13 cellular contexts compared by ENCODE assay signal in genomic region chr7:98618786-98619185, GRCh38. TPM values are rescaled to one million over a fixed set of nuclear protein-coding genes. Genes with fewer than 3 reads are reported as not detected.
DNase-seq lines count a peak whose midpoint lies in the region; ATAC-seq and TF ChIP-seq lines count a peak whose summit lies in the region.
"Had no signal": no experiment of that assay in that cellular context is flagged by ENCODE, and none has a peak within 500 bp of the region (broad histone marks: within the 10 kb centered on the region; RNA-seq: fewer than 3 reads in every experiment).

No MANE protein-coding gene starts in this region.

- H3K9me3 Mint-ChIP-seq in chondrocyte (ENCODE audit: low read depth), result no peaks in the 10 kb centered on the region
- no peaks in the 10 kb centered on the region for H3K9me3 Mint-ChIP-seq in neural progenitor cell
- H3K9me3 Mint-ChIP-seq in activated T-helper 2 cell treated with anti-CD3 and anti-CD28 coated beads, Interferon-gamma antibody, Interleukin-2, Interleukin-4, amounts not matched to agents 10 μg/mL and 5 μg/mL and 100 μg/mL, durations not matched to agents 14 hours and 24 hours and 36 hours, result no peaks in the 10 kb centered on the region
- H3K9me3 Mint-ChIP-seq: activated T-helper 17 cell treated with anti-CD3 and anti-CD28 coated beads, Interleukin-2, amount 50 U/mL, for 72 hours had no signal

- H3K4me2 ChIP-seq in GM23248 (ENCODE audit: unreplicated experiment) (no peak overlapping the region), MM.1S (ENCODE audit: low read depth, low read length) (0 out of 2 replicates have a peak overlapping the region, but pooled peaks have one; percentile 4), neural progenitor cell (peak overlapping the region; percentile 90)

- WGBS in GM23248 (ENCODE audit: low coverage in 1 of 2, low lambda C conversion rate in 2 of 2, missing lambda C conversion rate in 2 of 2), 2 experiments, result 1 to 2% methylated on average over 2 of the region's 2 CpGs

- H4K20me1 ChIP-seq in GM23248 (ENCODE audit: insufficient read depth), result no peaks in the 10 kb centered on the region
- no peaks in the 10 kb centered on the region for H4K20me1 ChIP-seq in MM.1S (ENCODE audit: insufficient read depth, low read length)
- peaks cover 68% of the 10 kb centered on the region for H4K20me1 ChIP-seq in neural progenitor cell (ENCODE audit: low read depth)

- in situ Hi-C loops in GM23248 (cut with MboI), result no loop called here

- H3K79me2 ChIP-seq in GM23248 (ENCODE audit: insufficient read depth) (no peaks in the 10 kb centered on the region), MM.1S (ENCODE audit: low read length) (no peaks in the 10 kb centered on the region), neural progenitor cell (ENCODE audit: low read depth) (no peaks in the 10 kb centered on the region)

- no peaks in the 10 kb centered on the region for H3K9me3 ChIP-seq in GM23248 (ENCODE audit: low read depth)
- H3K9me3 ChIP-seq in MM.1S (replicated peaks; ENCODE audit: insufficient read depth, low read length), result no peaks in the 10 kb centered on the region
- H3K9me3 ChIP-seq in neural progenitor cell (ENCODE audit: low read depth), result no peaks in the 10 kb centered on the region

- TF ChIP-seq CTCF in MM.1S (IDR thresholded peaks at IDR 0.05; ENCODE audit: low read length), result no peak
- TF ChIP-seq CTCF in chondrocyte (IDR thresholded peaks at IDR 0.05), result no peak
- no peak for TF ChIP-seq CTCF in neural progenitor cell (IDR thresholded peaks at IDR 0.05)
- no peak for TF ChIP-seq CTCF in GM10248 (IDR thresholded peaks at IDR 0.05; ENCODE audit: control extremely low read depth, extremely low read depth, low read depth, missing control alignments)

- POLR2A ChIA-PET in GM10248 (lab: Yijun Ruan, JAX), result no interaction called here

- peaks cover 31% of the 10 kb centered on the region for H3K27me3 ChIP-seq in GM23248 (replicated peaks; ENCODE audit: insufficient read depth)
- H3K27me3 ChIP-seq in MM.1S (replicated peaks; ENCODE audit: insufficient read depth, low read length), result peaks cover 8% of the 10 kb centered on the region; the same call in 1 of the 2 replicates
- peaks cover 91% of the 10 kb centered on the region for H3K27me3 ChIP-seq in neural progenitor cell

- peaks cover 13% of the 10 kb centered on the region for H3K4me1 Mint-ChIP-seq in chondrocyte (ENCODE audit: low read depth)
- H3K4me1 Mint-ChIP-seq in neural progenitor cell, result peaks cover 36% of the 10 kb centered on the region
- H3K4me1 Mint-ChIP-seq in activated T-helper 2 cell treated with anti-CD3 and anti-CD28 coated beads, Interferon-gamma antibody, Interleukin-2, Interleukin-4, amounts not matched to agents 10 μg/mL and 5 μg/mL and 100 μg/mL, durations not matched to agents 14 hours and 24 hours and 36 hours (ENCODE audit: low read depth), result no peaks in the 10 kb centered on the region
- H3K4me1 Mint-ChIP-seq: activated T-helper 17 cell treated with anti-CD3 and anti-CD28 coated beads, Interleukin-2, amount 50 U/mL, for 72 hours had no signal

- H3K27me3 Mint-ChIP-seq in chondrocyte (ENCODE audit: low read depth) (peaks cover 48% of the 10 kb centered on the region), neural progenitor cell (ENCODE audit: insufficient read depth, low read depth) (peaks cover 38% of the 10 kb centered on the region)
- H3K27me3 Mint-ChIP-seq in activated T-helper 2 cell treated with anti-CD3 and anti-CD28 coated beads, Interferon-gamma antibody, Interleukin-2, Interleukin-4, amounts not matched to agents 10 μg/mL and 5 μg/mL and 100 μg/mL, durations not matched to agents 14 hours and 24 hours and 36 hours (ENCODE audit: low read depth), result peaks cover 36% of the 10 kb centered on the region

- peak overlapping the region; percentile 28 for H3K4me3 Mint-ChIP-seq in chondrocyte (ENCODE audit: unreplicated experiment)
- peak overlapping the region; percentile 88 for H3K4me3 Mint-ChIP-seq in neural progenitor cell
- H3K4me3 Mint-ChIP-seq in activated T-helper 2 cell treated with anti-CD3 and anti-CD28 coated beads, Interferon-gamma antibody, Interleukin-2, Interleukin-4, amounts not matched to agents 10 μg/mL and 5 μg/mL and 100 μg/mL, durations not matched to agents 14 hours and 24 hours and 36 hours (ENCODE audit: low read depth), result no peak overlapping the region
- H3K4me3 Mint-ChIP-seq: activated T-helper 17 cell treated with anti-CD3 and anti-CD28 coated beads, Interleukin-2, amount 50 U/mL, for 72 hours had no signal

- H3K36me3 Mint-ChIP-seq in chondrocyte (ENCODE audit: low read depth) (no peaks in the 10 kb centered on the region), neural progenitor cell (peaks cover 3% of the 10 kb centered on the region)
- no peaks in the 10 kb centered on the region for H3K36me3 Mint-ChIP-seq in activated T-helper 2 cell treated with anti-CD3 and anti-CD28 coated beads, Interferon-gamma antibody, Interleukin-2, Interleukin-4, amounts not matched to agents 10 μg/mL and 5 μg/mL and 100 μg/mL, durations not matched to agents 14 hours and 24 hours and 36 hours (ENCODE audit: low read depth)
- H3K36me3 Mint-ChIP-seq: CD8-positive, alpha-beta memory T cell had no signal

- H3K27ac ChIP-seq in GM23248, result no peak overlapping the region
- no peak overlapping the region for H3K27ac ChIP-seq in MM.1S (ENCODE audit: low read length)
- H3K27ac ChIP-seq in neural progenitor cell, result no peak overlapping the region
- H3K27ac ChIP-seq: brain microvascular endothelial cell had no signal

- H3K4me1 ChIP-seq in GM23248 (ENCODE audit: insufficient read depth) (no peaks in the 10 kb centered on the region), MM.1S (ENCODE audit: low read length) (no peaks in the 10 kb centered on the region), neural progenitor cell (peaks cover 30% of the 10 kb centered on the region)

- H3K4me3 ChIP-seq in GM23248 (no peak overlapping the region), MM.1S (ENCODE audit: low read length) (no peak overlapping the region), neural progenitor cell (no peak overlapping the region)

- no peak overlapping the region for H3K27ac Mint-ChIP-seq in chondrocyte (ENCODE audit: unreplicated experiment)
- H3K27ac Mint-ChIP-seq in neural progenitor cell, result no peak overlapping the region
- H3K27ac Mint-ChIP-seq in activated T-helper 2 cell treated with anti-CD3 and anti-CD28 coated beads, Interferon-gamma antibody, Interleukin-2, Interleukin-4, amounts not matched to agents 10 μg/mL and 5 μg/mL and 100 μg/mL, durations not matched to agents 14 hours and 24 hours and 36 hours, result no peak overlapping the region
- H3K27ac Mint-ChIP-seq: activated T-helper 17 cell treated with anti-CD3 and anti-CD28 coated beads, Interleukin-2, amount 50 U/mL, for 72 hours; CD8-positive, alpha-beta memory T cell had no signal

- no peak for ATAC-seq in HG02678 (IDR thresholded peaks at IDR 0.05; ENCODE audit: unreplicated experiment)
- ATAC-seq: activated T-helper 17 cell treated with anti-CD3 and anti-CD28 coated beads, Interleukin-2, amount 50 U/mL, for 72 hours had no signal

- DNase-seq in GM23248, result peak; percentile 10
- no peak for DNase-seq in MM.1S
- DNase-seq in chondrocyte (ENCODE audit: low spot score), result no peak
- DNase-seq in neural progenitor cell (ENCODE audit: low spot score), result no peak
- no peak for DNase-seq in activated T-helper 2 cell treated with anti-CD3 and anti-CD28 coated beads, Interferon-gamma antibody, Interleukin-2, Interleukin-4, amounts not matched to agents 10 μg/mL and 5 μg/mL and 100 μg/mL, durations not matched to agents 14 hours and 24 hours and 36 hours (ENCODE audit: low spot score)
- no peak for DNase-seq in GM10248 (ENCODE audit: extremely low spot score)
- DNase-seq: brain microvascular endothelial cell; CD8-positive, alpha-beta memory T cell; Kasumi-1; NCI-H345; T-helper 2 cell had no signal

- no peak overlapping the region for H2AFZ ChIP-seq in GM23248
- H2AFZ ChIP-seq in MM.1S (ENCODE audit: low read length), result no peak overlapping the region
- no peak overlapping the region for H2AFZ ChIP-seq in neural progenitor cell (replicated peaks)

- H3K9ac ChIP-seq in GM23248 (no peak overlapping the region), MM.1S (ENCODE audit: low read length) (no peak overlapping the region), neural progenitor cell (no peak overlapping the region)

- H3K9me2 ChIP-seq in GM23248 (ENCODE audit: insufficient read depth), result no peaks in the 10 kb centered on the region
- H3K9me2 ChIP-seq in MM.1S (replicated peaks; ENCODE audit: insufficient read depth, low read length), result no peaks in the 10 kb centered on the region

- H3F3A ChIP-seq in GM23248 (ENCODE audit: insufficient read depth) (no peaks in the 10 kb centered on the region), MM.1S (ENCODE audit: insufficient read depth, low read length) (no peaks in the 10 kb centered on the region), neural progenitor cell (ENCODE audit: low read depth) (peaks cover 32% of the 10 kb centered on the region)

- intact Hi-C loops in activated T-helper 2 cell treated with anti-CD3 and anti-CD28 coated beads, Interferon-gamma antibody, Interleukin-2, Interleukin-4, amounts not matched to agents 10 μg/mL and 5 μg/mL and 100 μg/mL, durations not matched to agents 14 hours and 24 hours and 36 hours (cut with micrococcal nuclease), result loop anchor here (10.0 kb wide), 1 partner anchor 1594 kb away; the partner anchor contains the start of gene DLX5

- no peaks in the 10 kb centered on the region for H3K36me3 ChIP-seq in GM23248 (ENCODE audit: low read depth)
- H3K36me3 ChIP-seq in MM.1S (replicated peaks; ENCODE audit: insufficient read depth, low read length), result no peaks in the 10 kb centered on the region
- no peaks in the 10 kb centered on the region for H3K36me3 ChIP-seq in neural progenitor cell
- H3K36me3 ChIP-seq: brain microvascular endothelial cell had no signal

- CTCF ChIA-PET in GM10248 (lab: Yijun Ruan, JAX), result interaction anchor here (1.1 kb wide), 1 partner anchor 127 kb away, joined by 3 read pairs; no protein-coding TSS in a partner anchor

RNA-seq across cellular contexts. Expression of gene NPTX2, which starts 1.7 kb away (rescaled TPM):
- total RNA-seq in GM23248 (2014; rRNA removed; shearing (Covaris generic)), result 0.76 and 0.97 TPM in 2 replicates
- 0.30 and 0.41 TPM in 2 replicates for polyA plus RNA-seq in GM23248 (2016; fragmentation: Nextera tagmentation; extraction: Ambion mirVana)
- total RNA-seq in chondrocyte (1.4 to 5.5 TPM (median 5.5 TPM) in 3 replicates), neural progenitor cell (ENCODE audit: low replicate concordance) (5.6 and 10.5 TPM in 2 replicates)
- total RNA-seq in activated T-helper 2 cell treated with anti-CD3 and anti-CD28 coated beads, Interferon-gamma antibody, Interleukin-2, Interleukin-4, amounts not matched to agents 10 μg/mL and 5 μg/mL and 100 μg/mL, durations not matched to agents 14 hours and 24 hours and 36 hours, result 0.28 and 0.32 TPM in 2 replicates
- total RNA-seq: activated T-helper 17 cell treated with anti-CD3 and anti-CD28 coated beads, Interleukin-2, amount 50 U/mL, for 72 hours; CD8-positive, alpha-beta memory T cell had no signal
